ENCODE assay signal across 7 cellular contexts in the genomic region with DNA sequence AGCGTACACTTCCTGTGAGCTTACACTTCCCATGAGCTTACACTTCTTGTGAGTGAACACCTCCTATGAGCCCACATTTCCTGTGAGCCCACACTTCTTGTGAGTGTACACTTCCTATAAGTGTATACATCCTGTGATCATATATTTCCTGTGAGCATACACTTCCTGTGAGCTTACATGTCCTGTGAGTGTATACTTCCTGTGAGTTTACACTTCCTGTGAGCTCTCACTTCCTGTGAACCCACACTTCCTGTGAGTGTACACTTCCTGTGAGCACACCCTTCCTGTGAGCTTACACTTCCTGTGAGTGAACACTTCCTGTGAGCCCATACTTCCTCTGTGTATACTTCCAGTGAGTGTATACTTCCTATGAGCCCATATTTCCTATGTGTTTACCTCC.
A peak's percentile ranks its signal among the peaks of the same experiment; 100 is the strongest.
DNase-seq lines count a peak whose midpoint lies in the region; ATAC-seq and TF ChIP-seq lines count a peak whose summit lies in the region.
"Not testable (repeated sequence)": the region's sequence is repeated elsewhere in the genome, so short reads cannot be mapped to it uniquely, and the experiment has no call there.

No MANE protein-coding gene starts in this region.

- POLR2A ChIA-PET in activated CD4-positive, alpha-beta memory T cell treated with anti-CD3 and anti-CD28 coated beads, Interleukin-2, amount 10 ng/mL, durations not matched to agents 7 days and 5 days (lab: Charles Lee), result not testable (repeated sequence)

- peaks cover 28% of the 10 kb centered on the region for H3K4me1 ChIP-seq in BLaER1
- not testable (repeated sequence) for H3K4me1 ChIP-seq in DOHH2 (ENCODE audit: control insufficient read depth, low read length)

- not testable (repeated sequence) for H3K36me3 ChIP-seq in BLaER1; DOHH2 (ENCODE audit: control insufficient read depth, low read length)

- peak; percentile 46 to 74 for ATAC-seq in activated T-cell treated with anti-CD3 and anti-CD28 coated beads, Interleukin-2, amount 50 U/mL, for 4 hours
- peak; percentile 46 for ATAC-seq in stimulated activated naive CD8-positive, alpha-beta T cell treated with anti-CD3 and anti-CD28 coated beads, Interleukin-15, Interleukin-2, amounts not matched to agents 100 U/mL and 50 U/mL, for 24 hours

- not testable (repeated sequence) for H3K9me2 ChIP-seq in DOHH2 (replicated peaks; ENCODE audit: control insufficient read depth, low read length)

- H3K9me3 ChIP-seq in BLaER1, result peaks cover 19% of the 10 kb centered on the region
- H3K9me3 ChIP-seq in DOHH2 (ENCODE audit: control insufficient read depth, insufficient read depth, low read length), result peaks cover 22% of the 10 kb centered on the region

- DNase-seq in RKO (ENCODE audit: low spot score), result peak; percentile 69
- DNase-seq in activated CD4-positive, alpha-beta memory T cell treated with anti-CD3 and anti-CD28 coated beads, Interleukin-2, amount 10 ng/mL, durations not matched to agents 7 days and 5 days; activated T-cell treated with anti-CD3 and anti-CD28 coated beads, Interleukin-2, amount 50 U/mL, for 4 hours; stimulated activated naive CD8-positive, alpha-beta T cell treated with anti-CD3 and anti-CD28 coated beads, Interleukin-15, Interleukin-2, amounts not matched to agents 100 U/mL and 50 U/mL, for 24 hours: not testable (repeated sequence)
- DNase-seq in activated naive CD8-positive, alpha-beta T cell treated with anti-CD3 and anti-CD28 coated beads for 36 hours, result peak; percentile 3

- H3K9me3 Mint-ChIP-seq in activated CD4-positive, alpha-beta memory T cell treated with anti-CD3 and anti-CD28 coated beads, Interleukin-2, amount 10 ng/mL, durations not matched to agents 7 days and 5 days, result peaks cover 16% of the 10 kb centered on the region
- H3K9me3 Mint-ChIP-seq in activated T-cell treated with anti-CD3 and anti-CD28 coated beads, Interleukin-2, amount 50 U/mL, for 4 hours; activated naive CD8-positive, alpha-beta T cell treated with anti-CD3 and anti-CD28 coated beads for 36 hours: not testable (repeated sequence)

- 0 out of 2 replicates have a peak overlapping the region, but pooled peaks have one; percentile 18 for H3K27ac ChIP-seq in BLaER1
- H3K27ac ChIP-seq in DOHH2 (ENCODE audit: low read depth, low read length), result peak overlapping the region; percentile 48

- H3F3A ChIP-seq in DOHH2 (ENCODE audit: control insufficient read depth, insufficient read depth), result peaks cover 15% of the 10 kb centered on the region

- H3K36me3 Mint-ChIP-seq in activated CD4-positive, alpha-beta memory T cell treated with anti-CD3 and anti-CD28 coated beads, Interleukin-2, amount 10 ng/mL, durations not matched to agents 7 days and 5 days (ENCODE audit: low read depth); activated T-cell treated with anti-CD3 and anti-CD28 coated beads, Interleukin-2, amount 50 U/mL, for 4 hours (ENCODE audit: insufficient read depth); activated naive CD8-positive, alpha-beta T cell treated with anti-CD3 and anti-CD28 coated beads for 36 hours: not testable (repeated sequence)

- not testable (repeated sequence) for H3K4me3 Mint-ChIP-seq in activated CD4-positive, alpha-beta memory T cell treated with anti-CD3 and anti-CD28 coated beads, Interleukin-2, amount 10 ng/mL, durations not matched to agents 7 days and 5 days; activated T-cell treated with anti-CD3 and anti-CD28 coated beads, Interleukin-2, amount 50 U/mL, for 4 hours; activated naive CD8-positive, alpha-beta T cell treated with anti-CD3 and anti-CD28 coated beads for 36 hours

- H3K27me3 ChIP-seq in BLaER1; DOHH2 (ENCODE audit: control insufficient read depth, low read length): not testable (repeated sequence)

- H3K4me1 Mint-ChIP-seq in activated CD4-positive, alpha-beta memory T cell treated with anti-CD3 and anti-CD28 coated beads, Interleukin-2, amount 10 ng/mL, durations not matched to agents 7 days and 5 days; activated T-cell treated with anti-CD3 and anti-CD28 coated beads, Interleukin-2, amount 50 U/mL, for 4 hours (ENCODE audit: low read depth); activated naive CD8-positive, alpha-beta T cell treated with anti-CD3 and anti-CD28 coated beads for 36 hours: not testable (repeated sequence)

- H3K4me3 ChIP-seq in BLaER1, result not testable (repeated sequence)
- H3K4me3 ChIP-seq in DOHH2 (ENCODE audit: low read length), result peak overlapping the region; percentile 39; the same call in 1 of the 2 replicates

- not testable (repeated sequence) for H4K20me1 ChIP-seq in BLaER1; DOHH2 (ENCODE audit: control insufficient read depth, insufficient read depth, low read depth, low read length)

- not testable (repeated sequence) for H3K27me3 Mint-ChIP-seq in activated CD4-positive, alpha-beta memory T cell treated with anti-CD3 and anti-CD28 coated beads, Interleukin-2, amount 10 ng/mL, durations not matched to agents 7 days and 5 days; activated T-cell treated with anti-CD3 and anti-CD28 coated beads, Interleukin-2, amount 50 U/mL, for 4 hours (ENCODE audit: low read depth); activated naive CD8-positive, alpha-beta T cell treated with anti-CD3 and anti-CD28 coated beads for 36 hours

- TF ChIP-seq CTCF in DOHH2 (IDR thresholded peaks at IDR 0.05; ENCODE audit: low read depth, low read length, poor library complexity, severe bottlenecking), result not testable (repeated sequence)

- peak overlapping the region; percentile 35 for H3K27ac Mint-ChIP-seq in activated CD4-positive, alpha-beta memory T cell treated with anti-CD3 and anti-CD28 coated beads, Interleukin-2, amount 10 ng/mL, durations not matched to agents 7 days and 5 days
- not testable (repeated sequence) for H3K27ac Mint-ChIP-seq in activated naive CD8-positive, alpha-beta T cell treated with anti-CD3 and anti-CD28 coated beads for 36 hours

- not testable (repeated sequence) for H3K79me2 ChIP-seq in DOHH2 (ENCODE audit: control insufficient read depth, low read length)

- CTCF ChIA-PET in activated CD4-positive, alpha-beta memory T cell treated with anti-CD3 and anti-CD28 coated beads, Interleukin-2, amount 10 ng/mL, durations not matched to agents 7 days and 5 days (lab: Charles Lee), result not testable (repeated sequence)

- H3K9ac ChIP-seq in BLaER1, result not testable (repeated sequence)

- not testable (repeated sequence) for H3K4me2 ChIP-seq in BLaER1; DOHH2 (ENCODE audit: low read length)
